14 cellular contexts compared by ENCODE assay signal in genomic region chr20:48212806-48213509, GRCh38.
DNase-seq lines count a peak whose midpoint lies in the region; ATAC-seq, FAIRE-seq and TF ChIP-seq lines count a peak whose summit lies in the region.
"Had no signal": no experiment of that assay in that cellular context is flagged by ENCODE, and none has a peak within 500 bp of the region (broad histone marks: within the 10 kb centered on the region; RNA-seq: fewer than 3 reads in every experiment).

No MANE protein-coding gene starts in this region.

- ATAC-seq in DND-41 (ENCODE audit: insufficient read depth, low read depth) (peak; percentile 49; the same call in 1 of the 3 replicates), RWPE2 (ENCODE audit: low read depth) (no peak)

- H3K4me3 ChIP-seq in DND-41 (ENCODE audit: low read depth in 1 of 2, low read length in 2 of 2) (no peak overlapping the region), RWPE2 (ENCODE audit: severe bottlenecking) (no peak overlapping the region), bronchial epithelial cell (ENCODE audit: low read depth, low read length) (no peak overlapping the region)

- FAIRE-seq in bronchial epithelial cell (lab: Jason Lieb, UNC), result peak; percentile 66
- FAIRE-seq: G401.6 had no signal

- H3K27me3 ChIP-seq in DND-41 (ENCODE audit: insufficient read depth, low read length, poor library complexity) (no peaks in the 10 kb centered on the region), RWPE2 (ENCODE audit: insufficient read depth, poor library complexity, severe bottlenecking) (no peaks in the 10 kb centered on the region), bronchial epithelial cell (ENCODE audit: control insufficient read depth, insufficient read depth, low read length) (no peaks in the 10 kb centered on the region)

- H3K36me3 ChIP-seq in DND-41 (ENCODE audit: insufficient read depth, low read length) (no peaks in the 10 kb centered on the region), RWPE2 (ENCODE audit: low read depth) (no peaks in the 10 kb centered on the region), bronchial epithelial cell (ENCODE audit: control insufficient read depth, insufficient read depth, low read length) (no peaks in the 10 kb centered on the region)

- H3K4me2 ChIP-seq in DND-41 (ENCODE audit: insufficient read depth, low read length), result no peak overlapping the region

- TF ChIP-seq CTCF in DND-41 (IDR thresholded peaks at IDR 0.05; ENCODE audit: borderline replicate concordance, extremely low read depth, low read length, poor library complexity, severe bottlenecking), result no peak
- TF ChIP-seq CTCF in RWPE2 (IDR thresholded peaks at IDR 0.05; ENCODE audit: poor library complexity, severe bottlenecking), result no peak
- no peak for TF ChIP-seq CTCF in bronchial epithelial cell (IDR thresholded peaks at IDR 0.05; ENCODE audit: insufficient read depth, low read length, severe bottlenecking)

- H3K9me3 ChIP-seq in DND-41 (ENCODE audit: insufficient read depth, low read length, severe bottlenecking) (no peaks in the 10 kb centered on the region), RWPE2 (ENCODE audit: severe bottlenecking) (no peaks in the 10 kb centered on the region)

- H2AFZ ChIP-seq in DND-41 (ENCODE audit: low read depth, low read length), result no peak overlapping the region

- H3K4me1 ChIP-seq in DND-41 (ENCODE audit: insufficient read depth, low read length) (no peaks in the 10 kb centered on the region), RWPE2 (ENCODE audit: insufficient read depth, poor library complexity, severe bottlenecking) (peaks cover 3% of the 10 kb centered on the region)

- no peak overlapping the region for H3K9ac ChIP-seq in DND-41 (ENCODE audit: low read depth, low read length)

- H3K27ac ChIP-seq in DND-41 (ENCODE audit: low read length) (no peak overlapping the region), RWPE2 (ENCODE audit: poor library complexity, severe bottlenecking) (peak overlapping the region; percentile 3)
- H3K27ac ChIP-seq: 22Rv1 had no signal

- DNase-seq in NCI-H82 (lab: John Stamatoyannopoulos, UW) (peak; percentile 17), NCI-H82 treated with DMSO at 0.1 percent for 48 hours (lab: John Stamatoyannopoulos, UW; ENCODE audit: unreplicated experiment) (no peak), DND-41 (peak; percentile 13), RWPE2 (ENCODE audit: low spot score) (no peak), bronchial epithelial cell (ENCODE audit: low read depth) (no peak), NCI-H345 (lab: John Stamatoyannopoulos, UW) (no peak)
- DNase-seq in stimulated activated CD4-positive, alpha-beta T cell treated with anti-CD3 and anti-CD28 coated beads, Interleukin-2, amount 100 ng/mL, for 24 hours, result no peak
- no peak for DNase-seq in activated CD8-positive, alpha-beta memory T cell treated with anti-CD3 and anti-CD28 coated beads, Interleukin-2, amount 50 U/mL, for 48 hours
- DNase-seq: CD4-positive, alpha-beta T cell; DMS 273 treated with DMSO at 0.1 percent for 48 hours; HCEC 1CT; IMR-90 had no signal

- no peaks in the 10 kb centered on the region for H3K79me2 ChIP-seq in DND-41 (ENCODE audit: insufficient read depth, low read length)

- no peaks in the 10 kb centered on the region; the same call in 1 of the 2 replicates for H4K20me1 ChIP-seq in DND-41 (ENCODE audit: insufficient read depth, low read length)

Comparison
In these comparisons a context has a peak if more than half of its experiments do, and no peak if none do; other contexts are left out.
1. DNase-seq: peak in NCI-H82 (single experiment) and DND-41 (single experiment); none in NCI-H82 treated with DMSO at 0.1 percent for 48 hours (single experiment), RWPE2 (single experiment), bronchial epithelial cell (single experiment), NCI-H345 (single experiment), stimulated activated CD4-positive, alpha-beta T cell treated with anti-CD3 and anti-CD28 coated beads, Interleukin-2, amount 100 ng/mL, for 24 hours (0 of 2) and activated CD8-positive, alpha-beta memory T cell treated with anti-CD3 and anti-CD28 coated beads, Interleukin-2, amount 50 U/mL, for 48 hours (single experiment).